8 cellular contexts compared by ENCODE assay signal in the genomic region with DNA sequence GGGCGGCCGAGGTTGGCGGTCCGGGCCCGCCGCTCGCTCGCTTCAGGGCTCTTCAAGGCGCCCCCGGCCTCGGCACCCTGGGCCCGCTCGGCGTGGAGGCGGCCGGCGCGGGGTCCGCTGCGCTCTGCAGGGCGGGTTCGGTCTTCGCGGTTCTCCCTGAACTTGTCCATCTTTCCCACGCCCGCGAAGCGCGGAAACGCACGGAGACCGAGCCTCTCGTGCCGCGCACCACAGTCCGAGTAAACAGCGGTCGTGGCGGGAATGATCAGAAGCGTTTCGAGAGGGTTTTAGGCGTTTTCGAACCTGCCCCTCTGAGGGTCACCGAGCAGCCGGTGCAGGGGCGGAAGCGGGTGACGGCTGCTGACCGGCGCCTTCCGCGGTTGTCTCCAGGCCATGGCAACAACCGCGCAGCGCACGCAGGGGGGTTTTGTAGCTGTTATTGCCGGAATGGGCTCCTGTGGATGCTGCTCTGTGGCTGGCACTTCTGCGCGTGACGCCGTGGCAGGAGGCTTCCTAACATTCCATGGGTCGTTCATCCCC. TPM values are rescaled to one million over a fixed set of nuclear protein-coding genes. Genes with fewer than 3 reads are reported as not detected.
DNase-seq lines count a peak whose midpoint lies in the region; ATAC-seq and TF ChIP-seq lines count a peak whose summit lies in the region.

No MANE protein-coding gene starts in this region.

- peak overlapping the region; percentile 63 to 99 (median 95) for H3K27ac Mint-ChIP-seq in CD4-positive, CD25-positive, alpha-beta regulatory T cell

- no peak for TF ChIP-seq EP300 in tibial nerve (IDR thresholded peaks at IDR 0.05)

- WGBS in lower leg skin, 2 donors, result 0% methylated on average over 7 to 11 of the region's 62 CpGs
- 1% methylated on average over 30 to 38 of the region's 62 CpGs for WGBS in tibial nerve, 2 donors

- peak overlapping the region; percentile 80 to 96 (median 92) for H3K4me3 Mint-ChIP-seq in CD4-positive, CD25-positive, alpha-beta regulatory T cell

- POLR2A ChIA-PET in PC-3 (lab: Charles Lee; ENCODE audit: unreplicated experiment), result no interaction called here

- H3K4me3 ChIP-seq in CD4-positive, CD25-positive, alpha-beta regulatory T cell (ENCODE audit: low read depth, low read length), result peak overlapping the region; percentile 77
- H3K4me3 ChIP-seq in PC-3 (ENCODE audit: low read length) (peak overlapping the region; percentile 95), choroid plexus epithelial cell (ENCODE audit: low read depth, low read length) (peak overlapping the region; percentile 80), lower leg skin (ENCODE audit: low read depth, poor library complexity, severe bottlenecking) (peak overlapping the region; percentile 80), tibial nerve (peak overlapping the region; percentile 74 to 99 (median 90))

- H3K36me3 ChIP-seq in CD4-positive, CD25-positive, alpha-beta regulatory T cell (ENCODE audit: control insufficient read depth, insufficient read depth, low read length), result peaks cover 27% of the 10 kb centered on the region
- H3K36me3 ChIP-seq in PC-3 (ENCODE audit: low read depth, low read length), result peaks cover 9% of the 10 kb centered on the region; the same call in 1 of the 2 replicates
- peaks cover 0 to 39% (median 14%) of the 10 kb centered on the region in 3 donors for H3K36me3 ChIP-seq in tibial nerve

- peak overlapping the region; percentile 100 for H3K27ac ChIP-seq in CD4-positive, CD25-positive, alpha-beta regulatory T cell (ENCODE audit: insufficient read depth, low read length, poor library complexity, severe bottlenecking)
- H3K27ac ChIP-seq in PC-3 (ENCODE audit: low read length) (0 out of 2 replicates have a peak overlapping the region, but pooled peaks have one; percentile 3), tibial nerve (peak overlapping the region; percentile 100)

- no peaks in the 10 kb centered on the region for H3K27me3 ChIP-seq in CD4-positive, CD25-positive, alpha-beta regulatory T cell (ENCODE audit: control insufficient read depth, insufficient read depth, low read length)
- H3K27me3 ChIP-seq in PC-3 (ENCODE audit: low read length), result no peaks in the 10 kb centered on the region
- H3K27me3 ChIP-seq in tibial nerve, result no peaks in the 10 kb centered on the region

- no peaks in the 10 kb centered on the region for H3F3A ChIP-seq in PC-3 (ENCODE audit: low read length, unreplicated experiment)

- H3K4me2 ChIP-seq in PC-3 (ENCODE audit: low read length), result peak overlapping the region; percentile 95

- DNase-seq in CD4-positive, CD25-positive, alpha-beta regulatory T cell, result peak in 2 of 3 donors; percentile 19 to 39
- DNase-seq in GM20000 (ENCODE audit: low spot score) (peak; percentile 50), PC-3 (peak; percentile 6), choroid plexus epithelial cell (ENCODE audit: low read depth) (peak; percentile 62), lower leg skin (ENCODE audit: low spot score in 2 of 2) (no peak), tibial nerve (ENCODE audit: low spot score in 2 of 2) (no peak), NCI-H1436 (lab: John Stamatoyannopoulos, UW) (no peak), NCI-H2171 treated with DMSO at 0.1 percent for 48 hours (lab: John Stamatoyannopoulos, UW) (no peak)

- H3K4me1 ChIP-seq in CD4-positive, CD25-positive, alpha-beta regulatory T cell (ENCODE audit: control insufficient read depth, insufficient read depth, low read length, poor library complexity, severe bottlenecking), result peaks cover 18% of the 10 kb centered on the region
- H3K4me1 ChIP-seq in PC-3 (ENCODE audit: insufficient read depth, low read length) (peaks cover 22% of the 10 kb centered on the region), tibial nerve (peaks cover 0 to 47% (median 19%) of the 10 kb centered on the region in 4 donors)

- peaks cover 15% of the 10 kb centered on the region for H3K79me2 ChIP-seq in PC-3 (ENCODE audit: low read length)

- CTCF ChIA-PET in PC-3 (lab: Charles Lee), result no interaction called here

- H4K20me1 ChIP-seq in PC-3 (ENCODE audit: low read length), result no peaks in the 10 kb centered on the region

- no peak for ATAC-seq in CD4-positive, CD25-positive, alpha-beta regulatory T cell (ENCODE audit: low read depth in 2 of 2)
- ATAC-seq in PC-3, result peak; percentile 13

- peaks cover 0 to 1% (median 0%) of the 10 kb centered on the region in 7 donors for H3K9me3 Mint-ChIP-seq in CD4-positive, CD25-positive, alpha-beta regulatory T cell

- no TSS peak for BruUV-seq in PC-3 (replicated peaks; lab: Mats Ljungman, UMichigan)

- TF ChIP-seq POLR2A in lower leg skin (IDR thresholded peaks at IDR 0.05), result no peak
- no peak for TF ChIP-seq POLR2A in tibial nerve (IDR thresholded peaks at IDR 0.05)

- no peaks in the 10 kb centered on the region for H3K9me2 ChIP-seq in PC-3 (replicated peaks; ENCODE audit: low read length)

- TF ChIP-seq CTCF in GM20000 (IDR thresholded peaks at IDR 0.05; ENCODE audit: extremely low read depth, missing control alignments) (no peak), PC-3 (conservative IDR thresholded peaks at IDR 0.05; ENCODE audit: low read depth, low read length) (no peak), choroid plexus epithelial cell (conservative IDR thresholded peaks at IDR 0.05; ENCODE audit: low read depth, low read length) (no peak), lower leg skin (IDR thresholded peaks at IDR 0.05) (no peak), tibial nerve (IDR thresholded peaks at IDR 0.05) (no peak)

- intact Hi-C loops in PC-3 (cut with micrococcal nuclease) (loop anchor here (2.0 to 10.0 kb wide), 3 partner anchors 70 to 214 kb away; a partner anchor contains a TSS), lower leg skin (cut with DNase I; ENCODE audit: low total_unique reads) (no loop called here)

- peaks cover 5 to 38% (median 18%) of the 10 kb centered on the region in 4 donors for H3K4me1 Mint-ChIP-seq in CD4-positive, CD25-positive, alpha-beta regulatory T cell

- H3K27me3 Mint-ChIP-seq in CD4-positive, CD25-positive, alpha-beta regulatory T cell, result no peaks in the 10 kb centered on the region

- no peaks in the 10 kb centered on the region for H3K9me3 ChIP-seq in CD4-positive, CD25-positive, alpha-beta regulatory T cell (ENCODE audit: control insufficient read depth in 2 of 2, low read length in 2 of 2)
- H3K9me3 ChIP-seq in PC-3 (ENCODE audit: low read length), result no peaks in the 10 kb centered on the region
- H3K9me3 ChIP-seq in tibial nerve, result no peaks in the 10 kb centered on the region

- H3K36me3 Mint-ChIP-seq in CD4-positive, CD25-positive, alpha-beta regulatory T cell, result peaks cover 22% of the 10 kb centered on the region

- H3K9ac ChIP-seq in PC-3 (ENCODE audit: low read length), result peak overlapping the region; percentile 93

- peak overlapping the region; percentile 77 for H2AFZ ChIP-seq in PC-3 (ENCODE audit: low read length)

RNA-seq across cellular contexts. Expression of a gene that starts 0.4 kb away (rescaled TPM):
- 93.2 TPM for total RNA-seq in CD4-positive, CD25-positive, alpha-beta regulatory T cell
- 100 to 1,000 TPM in 3 of 4 donors, 10 to 100 TPM in 1; 97.0 to 141 (median 114) TPM for polyA plus RNA-seq in CD4-positive, CD25-positive, alpha-beta regulatory T cell
- total RNA-seq in PC-3 (2014; rRNA removed), result 59.5 and 64.6 TPM in 2 replicates
- total RNA-seq in lower leg skin, result 10 to 100 TPM; 39.9 to 59.2 (median 44.3) TPM
- total RNA-seq in tibial nerve, result 10 to 100 TPM; 25.8 to 79.2 (median 59.9) TPM

RNA-seq across cellular contexts. Expression of a gene that starts 8.4 kb away (rescaled TPM):
- 155 TPM for total RNA-seq in CD4-positive, CD25-positive, alpha-beta regulatory T cell
- polyA plus RNA-seq in CD4-positive, CD25-positive, alpha-beta regulatory T cell, result 100 to 1,000 TPM; 174 to 230 (median 203) TPM
- 63.6 and 77.2 TPM in 2 replicates for total RNA-seq in PC-3 (2014; rRNA removed)
- 10 to 100 TPM; 32.4 to 48.8 (median 43.5) TPM for total RNA-seq in lower leg skin
- 100 to 1,000 TPM in 2 of 4 donors, 10 to 100 TPM in 2; 45.4 to 106 (median 86.4) TPM for total RNA-seq in tibial nerve

RNA-seq across cellular contexts. Expression of a gene that starts 40.6 kb away (rescaled TPM):
- 13.9 TPM for total RNA-seq in CD4-positive, CD25-positive, alpha-beta regulatory T cell
- polyA plus RNA-seq in CD4-positive, CD25-positive, alpha-beta regulatory T cell, result 10 to 100 TPM; 20.5 to 32.9 (median 24.6) TPM
- total RNA-seq in PC-3 (2014; rRNA removed), result 56.1 and 79.2 TPM in 2 replicates
- total RNA-seq in lower leg skin, result 10 to 100 TPM; 13.0 to 28.7 (median 23.2) TPM
- total RNA-seq in tibial nerve, result 10 to 100 TPM; 23.7 to 51.6 (median 40.7) TPM

RNA-seq across cellular contexts. Expression of a gene that starts 40.8 kb away (rescaled TPM):
- total RNA-seq in CD4-positive, CD25-positive, alpha-beta regulatory T cell, result 42.8 TPM
- 10 to 100 TPM in 3 of 4 donors, 1 to 10 TPM in 1; 9.7 to 13.0 (median 11.3) TPM for polyA plus RNA-seq in CD4-positive, CD25-positive, alpha-beta regulatory T cell
- total RNA-seq in PC-3 (2014; rRNA removed) (12.7 and 18.3 TPM in 2 replicates), lower leg skin (10 to 100 TPM; 30.0 to 47.1 (median 39.3) TPM), tibial nerve (100 to 1,000 TPM in 1 of 4 donors, 10 to 100 TPM in 3; 65.6 to 143 (median 95.1) TPM)

Comparison
In these comparisons a context has a peak if more than half of its experiments do, and no peak if none do; other contexts are left out.
1. DNase-seq: peak in CD4-positive, CD25-positive, alpha-beta regulatory T cell (2 of 3), GM20000 (single experiment), PC-3 (single experiment) and choroid plexus epithelial cell (single experiment); none in lower leg skin (0 of 2), tibial nerve (0 of 2), NCI-H1436 (single experiment) and NCI-H2171 treated with DMSO at 0.1 percent for 48 hours (single experiment).
2. H3K27ac ChIP-seq: peak in every context shown above with its lines; median percentile 100 in CD4-positive, CD25-positive, alpha-beta regulatory T cell; 100 in tibial nerve; 3 in PC-3.
3. Peak in every context shown above with its lines, with median percentiles within 50 percentile points of each other: H3K4me3 ChIP-seq.